Comparison of ENCODE assay signal across 30 cellular contexts in genomic region chr16:57703416-57704010, GRCh38. TPM values are rescaled to one million over a fixed set of nuclear protein-coding genes. Genes with fewer than 3 reads are reported as not detected.
"Had no signal": no experiment of that assay in that cellular context is flagged by ENCODE, and none has a peak within 500 bp of the region (broad histone marks: within the 10 kb centered on the region; RNA-seq: fewer than 3 reads in every experiment).

No MANE protein-coding gene starts in this region.

- H3K9ac ChIP-seq: KMS-11, SK-N-SH had no signal

- H3K27ac ChIP-seq: KMS-11, SJSA1 had no signal

- DNase-seq: activated CD4-positive, alpha-beta T cell treated with anti-CD3 and anti-CD28 coated beads for 36 hours; activated CD4-positive, alpha-beta T cell treated with anti-CD3 and anti-CD28 coated beads, Interleukin-2, amount 10 ng/mL, durations not matched to agents 7 days and 5 days; activated CD4-positive, alpha-beta T cell treated with anti-CD3 and anti-CD28 coated beads, Interleukin-2, amount 50 U/mL, for 48 hours; activated CD8-positive, alpha-beta T cell treated with anti-CD3 and anti-CD28 coated beads, Interleukin-2, amount 10 ng/mL, durations not matched to agents 7 days and 5 days; activated gamma-delta T cell treated with Interleukin-2 at 50 U/mL for 16 hours; activated naive CD4-positive, alpha-beta T cell treated with anti-CD3 and anti-CD28 coated beads, Interleukin-2, amount 10 ng/mL, durations not matched to agents 7 days and 5 days; activated naive CD8-positive, alpha-beta T cell treated with anti-CD3 and anti-CD28 coated beads, Interleukin-2, amount 50 U/mL, for 24 hours; activated T-cell treated with anti-CD3 and anti-CD28 coated beads, Interleukin-2, amount 50 U/mL, for 24 hours; anterior cingulate cortex; caudate nucleus; MM.1S; MV-4-11; NCI-H1092; NCI-H1436 treated with DMSO at 0.1 percent for 48 hours; NCI-H1694 treated with DMSO at 0.1 percent for 48 hours; NCI-H2029; NCI-H345; NCI-H524 treated with DMSO at 0.1 percent for 48 hours; SHP77; SK-N-SH had no signal

- H3K4me1 ChIP-seq: SJSA1 had no signal

- H3K4me3 ChIP-seq: SJSA1 had no signal

- H3K4me2 ChIP-seq: KMS-11, SK-N-SH had no signal

- H3K9me3 ChIP-seq: SJSA1, SK-N-SH had no signal

- H3K27me3 ChIP-seq: SJSA1 had no signal

- H3K36me3 ChIP-seq: SJSA1 had no signal

- ATAC-seq: activated CD4-positive, alpha-beta T cell treated with anti-CD3 and anti-CD28 coated beads for 36 hours; activated CD4-positive, CD25-positive, alpha-beta regulatory T cell treated with anti-CD3 and anti-CD28 coated beads, Interleukin-2, amount 50 U/mL, for 24 hours; activated CD8-positive, alpha-beta T cell treated with anti-CD3 and anti-CD28 coated beads, Interleukin-2, amount 10 ng/mL, durations not matched to agents 7 days and 5 days; activated naive CD8-positive, alpha-beta T cell treated with anti-CD3 and anti-CD28 coated beads, Interleukin-2, amount 50 U/mL, for 24 hours; Panc1; WTC11 had no signal

RNA-seq across cellular contexts. Expression of gene DRC7, which starts 8.9 kb away (rescaled TPM):
- total RNA-seq: activated CD4-positive, alpha-beta T cell treated with anti-CD3 and anti-CD28 coated beads, Interleukin-2, amount 10 ng/mL, durations not matched to agents 7 days and 5 days; activated T-helper 1 cell treated with anti-CD3 and anti-CD28 coated beads, Interleukin-12 subunit alpha, Interleukin-12 subunit beta, Interleukin-2, Interleukin-4 antibody, amounts not matched to agents 30 ng/mL and 10 ng/mL and 1 ng/mL, durations not matched to agents 14 hours and 24 hours and 36 hours; bronchial epithelial cell; LHCN-M2; NCI-H460; RPMI7951; SJSA1; WTC11 had no signal

RNA-seq across cellular contexts. Expression of gene ADGRG3, which starts 35.4 kb away (rescaled TPM):
- total RNA-seq: activated CD4-positive, alpha-beta T cell treated with anti-CD3 and anti-CD28 coated beads for 36 hours; activated CD4-positive, alpha-beta T cell treated with anti-CD3 and anti-CD28 coated beads, Interleukin-2, amount 10 ng/mL, durations not matched to agents 7 days and 5 days; activated T-helper 1 cell treated with anti-CD3 and anti-CD28 coated beads, Interleukin-12 subunit alpha, Interleukin-12 subunit beta, Interleukin-2, Interleukin-4 antibody, amounts not matched to agents 30 ng/mL and 10 ng/mL and 1 ng/mL, durations not matched to agents 14 hours and 24 hours and 36 hours; bronchial epithelial cell; LHCN-M2; RPMI7951; SJSA1 had no signal
- polyA plus RNA-seq: SK-N-SH had no signal
